In the genomic region with DNA sequence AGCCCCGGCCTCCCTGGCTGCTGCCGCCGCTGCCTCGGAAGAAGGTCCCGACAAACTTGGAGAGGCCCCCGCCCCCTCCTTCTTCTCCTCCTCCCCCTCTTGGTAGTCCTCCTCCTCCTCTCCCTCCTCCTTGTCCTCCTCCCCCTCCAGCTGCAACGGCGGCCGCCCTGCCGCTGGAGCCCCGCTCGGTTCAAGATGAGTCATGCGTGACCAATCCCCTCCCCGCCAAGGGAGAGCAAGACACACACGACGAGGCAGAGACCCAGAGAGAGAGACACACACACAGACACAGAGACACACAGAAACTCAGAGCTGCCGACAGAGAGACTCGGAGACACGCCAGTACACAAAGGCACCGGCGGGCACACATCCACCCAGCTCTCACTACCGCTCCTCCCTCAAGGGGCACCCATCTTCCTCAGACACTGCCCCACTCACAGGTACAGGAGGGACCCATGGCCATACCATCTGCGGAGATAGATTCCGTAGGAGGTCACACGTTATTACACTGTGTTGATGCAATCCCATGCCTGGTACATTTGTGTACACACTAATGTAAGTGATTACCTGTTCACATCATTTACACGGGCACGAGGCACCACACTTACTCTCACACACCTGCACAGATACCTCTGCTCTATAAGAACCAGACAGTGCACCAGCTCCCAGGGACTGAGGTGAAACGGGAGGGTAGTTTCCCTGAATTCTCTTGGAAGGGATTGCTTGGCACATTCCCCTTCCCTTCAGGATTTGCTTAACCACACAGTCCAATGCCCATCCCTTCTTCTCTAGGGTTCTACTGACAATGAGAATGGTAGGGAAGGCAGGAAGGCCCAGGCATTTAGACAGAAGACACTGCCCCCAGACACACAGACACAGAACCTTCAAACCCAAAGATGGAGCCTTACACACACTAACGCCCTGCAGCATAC, we compare ENCODE assay signal across 8 cellular contexts. TPM values are rescaled to one million over a fixed set of nuclear protein-coding genes. Genes with fewer than 3 reads are reported as not detected.
DNase-seq lines count a peak whose midpoint lies in the region; ATAC-seq, FAIRE-seq and TF ChIP-seq lines count a peak whose summit lies in the region.

Gene LHX6, minus strand, starts transcription at position 52 of the 932 bp plus-strand sequence. CDS start 217 bp downstream, outside the sequence.

- no peak for FAIRE-seq in urothelium cell line (lab: Jason Lieb, UNC)

- in situ Hi-C loops in brain microvascular endothelial cell (cut with HindIII; ENCODE audit: low pct_ligation_motif_present, low sequenced_read_pairs) = no loop called here

- H3K36me3 Mint-ChIP-seq in activated naive CD4-positive, alpha-beta T cell treated with anti-CD3 and anti-CD28 coated beads for 36 hours (ENCODE audit: low read depth) = no peaks in the 10 kb centered on the region
- H3K36me3 Mint-ChIP-seq in natural killer cell = no peaks in the 10 kb centered on the region

- CTCF ChIA-PET in activated naive CD4-positive, alpha-beta T cell treated with anti-CD3 and anti-CD28 coated beads for 36 hours (lab: Charles Lee) = no interaction called here

- H3K36me3 ChIP-seq in brain microvascular endothelial cell (replicated peaks) (no peaks in the 10 kb centered on the region), lung (ENCODE audit: control insufficient read depth in 2 of 2, insufficient read depth in 2 of 2, low read length in 2 of 2) (no peaks in the 10 kb centered on the region)

- peaks cover 28% of the 10 kb centered on the region for H3K27me3 Mint-ChIP-seq in activated naive CD4-positive, alpha-beta T cell treated with anti-CD3 and anti-CD28 coated beads for 36 hours (ENCODE audit: low read depth)
- H3K27me3 Mint-ChIP-seq in natural killer cell (ENCODE audit: low read depth in 2 of 2) = peaks cover 25 to 28% of the 10 kb centered on the region in 2 donors

- 20 to 33% methylated on average over 23 to 29 of the region's 29 CpGs for WGBS in lung, 2 donors

- H3K27me3 ChIP-seq in brain microvascular endothelial cell (replicated peaks) = peaks cover 67% of the 10 kb centered on the region
- no peaks in the 10 kb centered on the region for H3K27me3 ChIP-seq in lung (ENCODE audit: control insufficient read depth, insufficient read depth)

- peaks cover 0 to 5% of the 10 kb centered on the region in 2 donors for H3K9me3 ChIP-seq in lung (ENCODE audit: control insufficient read depth in 2 of 2, insufficient read depth in 1 of 2, low read length in 1 of 2)

- H3K9me3 Mint-ChIP-seq in activated naive CD4-positive, alpha-beta T cell treated with anti-CD3 and anti-CD28 coated beads for 36 hours = no peaks in the 10 kb centered on the region
- H3K9me3 Mint-ChIP-seq in natural killer cell = no peaks in the 10 kb centered on the region

- peaks cover 8% of the 10 kb centered on the region for H3K4me1 Mint-ChIP-seq in activated naive CD4-positive, alpha-beta T cell treated with anti-CD3 and anti-CD28 coated beads for 36 hours (ENCODE audit: low read depth)
- H3K4me1 Mint-ChIP-seq in natural killer cell = peaks cover 0 to 6% of the 10 kb centered on the region in 2 donors

- no peak for DNase-seq in activated naive CD4-positive, alpha-beta T cell treated with anti-CD3 and anti-CD28 coated beads for 36 hours
- DNase-seq in activated naive CD4-positive, alpha-beta T cell treated with anti-CD3 and anti-CD28 coated beads, Interleukin-2, amount 50 U/mL, for 16 hours = no peak
- DNase-seq in brain microvascular endothelial cell (peak; percentile 15), lung (ENCODE audit: low spot score) (no peak), urothelium cell line (ENCODE audit: low spot score) (peak; percentile 57), natural killer cell (no peak)
- no peak for DNase-seq in stimulated activated naive CD4-positive, alpha-beta T cell treated with Interleukin-2 at 50 U/mL for 16 hours (lab: John Stamatoyannopoulos, UW)
- DNase-seq in stimulated activated CD4-positive, alpha-beta T cell treated with anti-CD3 and anti-CD28 coated beads, Interleukin-4, amount 100 ng/mL, for 24 hours = no peak

- peaks cover 0 to 10% of the 10 kb centered on the region in 2 donors for H3K4me1 ChIP-seq in lung (ENCODE audit: control insufficient read depth in 2 of 2, insufficient read depth in 2 of 2, low read length in 2 of 2)

- intact Hi-C loops in activated naive CD4-positive, alpha-beta T cell treated with anti-CD3 and anti-CD28 coated beads for 36 hours (cut with micrococcal nuclease) = no loop called here
- intact Hi-C loops in natural killer cell (cut with micrococcal nuclease) = no loop called here

- TF ChIP-seq CTCF in brain microvascular endothelial cell (IDR thresholded peaks at IDR 0.05; ENCODE audit: low read depth, low read length, missing control alignments) = no peak
- no peak for TF ChIP-seq CTCF in lung (IDR thresholded peaks at IDR 0.05; ENCODE audit: control extremely low read depth, extremely low read depth)
- TF ChIP-seq CTCF in natural killer cell (IDR thresholded peaks at IDR 0.05) = no peak

- ATAC-seq in lung (ENCODE audit: insufficient read depth, low FRiP score) = peak; percentile 23
- ATAC-seq in natural killer cell = no peak

- H3K27ac Mint-ChIP-seq in activated naive CD4-positive, alpha-beta T cell treated with anti-CD3 and anti-CD28 coated beads for 36 hours = no peak within 1 kb of the TSS
- H3K27ac Mint-ChIP-seq in natural killer cell = no peak within 1 kb of the TSS

- no peak within 1 kb of the TSS for H3K27ac ChIP-seq in brain microvascular endothelial cell
- H3K27ac ChIP-seq in lung (ENCODE audit: low read depth in 1 of 2, low read length in 1 of 2) = no peak within 1 kb of the TSS

- H3K4me3 Mint-ChIP-seq in activated naive CD4-positive, alpha-beta T cell treated with anti-CD3 and anti-CD28 coated beads for 36 hours = peak within 1 kb of the TSS; percentile 53
- no peak within 1 kb of the TSS for H3K4me3 Mint-ChIP-seq in natural killer cell

- H3K4me3 ChIP-seq in brain microvascular endothelial cell (ENCODE audit: low read depth, low read length) (peak within 1 kb of the TSS; percentile 20), lung (peak within 1 kb of the TSS; percentile 52)

RNA-seq across cellular contexts. Expression of gene LHX6, which starts in this region (rescaled TPM):
- under 1 TPM in 1 of 2 experiments, not detected in 1; 0.10 TPM for total RNA-seq in activated naive CD4-positive, alpha-beta T cell treated with anti-CD3 and anti-CD28 coated beads for 36 hours
- total RNA-seq in lung (10 to 100 TPM in 1 of 2 donors, 1 to 10 TPM in 1; 3.2 to 11.3 TPM), natural killer cell (not detected)
- polyA plus RNA-seq in lung = 1 to 10 TPM; 3.7 to 5.0 TPM

Comparison
In these comparisons a context has a peak if more than half of its experiments do, and no peak if none do; other contexts are left out.
1. DNase-seq: peak in brain microvascular endothelial cell (single experiment) and urothelium cell line (single experiment); none in activated naive CD4-positive, alpha-beta T cell treated with anti-CD3 and anti-CD28 coated beads for 36 hours (single experiment), activated naive CD4-positive, alpha-beta T cell treated with anti-CD3 and anti-CD28 coated beads, Interleukin-2, amount 50 U/mL, for 16 hours (single experiment), lung (single experiment), natural killer cell (single experiment), stimulated activated naive CD4-positive, alpha-beta T cell treated with Interleukin-2 at 50 U/mL for 16 hours (single experiment) and stimulated activated CD4-positive, alpha-beta T cell treated with anti-CD3 and anti-CD28 coated beads, Interleukin-4, amount 100 ng/mL, for 24 hours (single experiment).